Comparison of ENCODE assay signal across 8 cellular contexts in genomic region chr2:200756618-200757321, GRCh38. TPM values are rescaled to one million over a fixed set of nuclear protein-coding genes. Genes with fewer than 3 reads are reported as not detected.
DNase-seq lines count a peak whose midpoint lies in the region; ATAC-seq, FAIRE-seq and TF ChIP-seq lines count a peak whose summit lies in the region.

No MANE protein-coding gene starts in this region.

- H3K27ac ChIP-seq in Peyer's patch (peak overlapping the region in 2 of 4 donors; percentile 46 to 69), body of pancreas (no peak overlapping the region)

- FAIRE-seq in H54 (lab: Jason Lieb, UNC), result peak; percentile 95

- TF ChIP-seq POLR2A in H54 (IDR thresholded peaks at IDR 0.05; ENCODE audit: low read depth, low read length) (no peak), Peyer's patch (IDR thresholded peaks at IDR 0.05) (no peak), body of pancreas (IDR thresholded peaks at IDR 0.05) (no peak)

- TF ChIP-seq CTCF in Peyer's patch (IDR thresholded peaks at IDR 0.05), result no peak
- TF ChIP-seq CTCF in body of pancreas (IDR thresholded peaks at IDR 0.05), result no peak

- no peak for ATAC-seq in body of pancreas

- H3K36me3 ChIP-seq in Peyer's patch, result no peaks in the 10 kb centered on the region
- H3K36me3 ChIP-seq in body of pancreas (replicated peaks in 1 of 2; ENCODE audit: insufficient read depth in 1 of 2, low read depth in 2 of 2), result no peaks in the 10 kb centered on the region

- intact Hi-C loops in body of pancreas (cut with DNase I), result loop anchor here (10.0 kb wide), 1 partner anchor 48 kb away; no protein-coding TSS in a partner anchor

- 39 to 58% methylated on average over 3 to 4 of the region's 4 CpGs for WGBS in body of pancreas, 2 donors

- H3K9me3 ChIP-seq in Peyer's patch (no peaks in the 10 kb centered on the region), body of pancreas (no peaks in the 10 kb centered on the region)

- H3K27me3 ChIP-seq in Peyer's patch (no peaks in the 10 kb centered on the region), body of pancreas (no peaks in the 10 kb centered on the region)

- DNase-seq in AG20443 (ENCODE audit: low spot score), result peak; percentile 88
- peak; percentile 81 for DNase-seq in H54 (ENCODE audit: insufficient read length, low spot score)
- DNase-seq in Peyer's patch, result peak in 2 of 3 donors; percentile 59 to 80
- DNase-seq in iPS-NIHi7 (ENCODE audit: extremely low spot score), result peak; percentile 66
- DNase-seq in activated CD8-positive, alpha-beta memory T cell treated with anti-CD3 and anti-CD28 coated beads, Interleukin-2, amount 50 U/mL, for 4 hours, result no peak
- DNase-seq in NCI-H128 (lab: John Stamatoyannopoulos, UW; ENCODE audit: unreplicated experiment), result no peak
- DNase-seq in activated CD4-positive, alpha-beta T cell treated with anti-CD3 and anti-CD28 coated beads, Interleukin-2, amount 50 U/mL, for 1 hour, result no peak
- no peak for DNase-seq in body of pancreas

- H3K4me1 ChIP-seq in Peyer's patch (peaks cover 0 to 15% (median 0%) of the 10 kb centered on the region in 4 donors), body of pancreas (no peaks in the 10 kb centered on the region)

- H3K4me3 ChIP-seq in Peyer's patch (no peak overlapping the region), body of pancreas (no peak overlapping the region)

RNA-seq across cellular contexts. Expression of gene BZW1, which starts 54.9 kb away (rescaled TPM):
- total RNA-seq in Peyer's patch, result 100 to 1,000 TPM; 122 to 236 (median 133) TPM
- total RNA-seq in body of pancreas, result 10 to 100 TPM; 45.4 to 88.3 TPM

Comparison
In these comparisons a context has a peak if more than half of its experiments do, and no peak if none do; other contexts are left out.
1. DNase-seq: peak in AG20443 (single experiment), H54 (single experiment), Peyer's patch (2 of 3) and iPS-NIHi7 (single experiment); none in activated CD8-positive, alpha-beta memory T cell treated with anti-CD3 and anti-CD28 coated beads, Interleukin-2, amount 50 U/mL, for 4 hours (single experiment), NCI-H128 (single experiment), activated CD4-positive, alpha-beta T cell treated with anti-CD3 and anti-CD28 coated beads, Interleukin-2, amount 50 U/mL, for 1 hour (single experiment) and body of pancreas (0 of 4).